In the genomic region with DNA sequence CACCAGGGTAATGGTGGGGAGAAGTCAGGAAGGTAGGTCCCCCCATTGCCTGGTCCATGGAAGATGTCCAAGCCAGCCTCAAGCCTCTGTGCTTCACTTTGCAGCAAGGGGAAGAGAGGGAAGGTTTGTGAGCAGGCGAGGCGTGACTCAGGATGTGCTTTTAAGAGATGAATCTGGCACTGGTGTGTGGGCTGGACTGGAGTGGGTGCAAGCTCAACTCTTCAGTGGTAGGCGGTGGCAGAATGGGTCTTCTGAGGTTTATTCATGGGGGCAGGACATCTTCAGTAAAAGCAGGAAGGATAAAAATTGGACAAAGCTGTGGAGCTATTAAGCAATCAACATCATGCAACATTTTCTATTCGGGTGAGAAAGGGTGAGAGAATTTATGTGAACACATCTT, we compare ENCODE assay signal across 29 cellular contexts. TPM values are rescaled to one million over a fixed set of nuclear protein-coding genes. Genes with fewer than 3 reads are reported as not detected.
"Had no signal": no experiment of that assay in that cellular context is flagged by ENCODE, and none has a peak within 500 bp of the region (broad histone marks: within the 10 kb centered on the region; RNA-seq: fewer than 3 reads in every experiment).

No MANE protein-coding gene starts in this region.

- H3K27me3 Mint-ChIP-seq: activated CD8-positive, alpha-beta T cell treated with anti-CD3 and anti-CD28 coated beads for 36 hours; activated naive CD4-positive, alpha-beta T cell treated with anti-CD3 and anti-CD28 coated beads, Interleukin-2, amount 50 U/mL, for 24 hours had no signal

- H3K36me3 Mint-ChIP-seq: activated naive CD4-positive, alpha-beta T cell treated with anti-CD3 and anti-CD28 coated beads, Interleukin-2, amount 50 U/mL, for 24 hours had no signal

- H3K4me3 ChIP-seq: ascending aorta, body of pancreas, cardiac muscle cell, MG63 had no signal

- H3K27ac Mint-ChIP-seq: activated CD8-positive, alpha-beta T cell treated with anti-CD3 and anti-CD28 coated beads for 36 hours; activated naive CD4-positive, alpha-beta T cell treated with anti-CD3 and anti-CD28 coated beads, Interleukin-2, amount 50 U/mL, for 24 hours had no signal

- H3K9me3 Mint-ChIP-seq: activated CD8-positive, alpha-beta T cell treated with anti-CD3 and anti-CD28 coated beads for 36 hours; activated naive CD4-positive, alpha-beta T cell treated with anti-CD3 and anti-CD28 coated beads, Interleukin-2, amount 50 U/mL, for 24 hours had no signal

- H3K4me3 Mint-ChIP-seq: activated CD8-positive, alpha-beta T cell treated with anti-CD3 and anti-CD28 coated beads for 36 hours; activated naive CD4-positive, alpha-beta T cell treated with anti-CD3 and anti-CD28 coated beads, Interleukin-2, amount 50 U/mL, for 24 hours had no signal

- ATAC-seq: activated CD4-positive, CD25-positive, alpha-beta regulatory T cell treated with anti-CD3 and anti-CD28 coated beads, Interleukin-2, amount 50 U/mL, for 24 hours; activated CD8-positive, alpha-beta T cell treated with anti-CD3 and anti-CD28 coated beads for 36 hours; body of pancreas; Panc1; Right ventricle myocardium inferior had no signal

- DNase-seq: activated CD4-positive, alpha-beta T cell treated with anti-CD3 and anti-CD28 coated beads for 4 hours; activated CD8-positive, alpha-beta memory T cell treated with anti-CD3 and anti-CD28 coated beads, Interleukin-2, amount 50 U/mL, for 48 hours; activated CD8-positive, alpha-beta T cell treated with anti-CD3 and anti-CD28 coated beads for 36 hours; activated naive CD4-positive, alpha-beta T cell; activated T-cell treated with anti-CD3 and anti-CD28 coated beads, Interleukin-2, amount 50 U/mL, for 1 hour; body of pancreas; cerebellar nuclear complex; MG63; MV-4-11; NCI-H1092 treated with DMSO at 0.1 percent for 48 hours; NCI-H1417 treated with DMSO at 0.1 percent for 48 hours; NCI-H1694; NCI-H2029 treated with DMSO at 0.1 percent for 48 hours; NCI-H345; NCI-H510A; NCI-H526 treated with DMSO at 0.1 percent for 48 hours; NCI-H82; NK-92 treated with Interleukin-12 subunit alpha and Interleukin-12 subunit beta, amount 100 ng/mL, for 24 hours; OCI-M1; RPMI8226; SK-N-SH; T-helper 1 cell had no signal

RNA-seq across cellular contexts. Expression of gene GPM6B, which starts 19.4 kb away (rescaled TPM):
- total RNA-seq: activated CD8-positive, alpha-beta T cell treated with anti-CD3 and anti-CD28 coated beads for 36 hours; T-helper 2 cell treated with Interferon-gamma antibody and Interleukin-4, amounts not matched to agents 100 ng/mL and 5 ng/mL, for 36 hours had no signal
